ENCODE assay signal across 8 cellular contexts in the genomic region with DNA sequence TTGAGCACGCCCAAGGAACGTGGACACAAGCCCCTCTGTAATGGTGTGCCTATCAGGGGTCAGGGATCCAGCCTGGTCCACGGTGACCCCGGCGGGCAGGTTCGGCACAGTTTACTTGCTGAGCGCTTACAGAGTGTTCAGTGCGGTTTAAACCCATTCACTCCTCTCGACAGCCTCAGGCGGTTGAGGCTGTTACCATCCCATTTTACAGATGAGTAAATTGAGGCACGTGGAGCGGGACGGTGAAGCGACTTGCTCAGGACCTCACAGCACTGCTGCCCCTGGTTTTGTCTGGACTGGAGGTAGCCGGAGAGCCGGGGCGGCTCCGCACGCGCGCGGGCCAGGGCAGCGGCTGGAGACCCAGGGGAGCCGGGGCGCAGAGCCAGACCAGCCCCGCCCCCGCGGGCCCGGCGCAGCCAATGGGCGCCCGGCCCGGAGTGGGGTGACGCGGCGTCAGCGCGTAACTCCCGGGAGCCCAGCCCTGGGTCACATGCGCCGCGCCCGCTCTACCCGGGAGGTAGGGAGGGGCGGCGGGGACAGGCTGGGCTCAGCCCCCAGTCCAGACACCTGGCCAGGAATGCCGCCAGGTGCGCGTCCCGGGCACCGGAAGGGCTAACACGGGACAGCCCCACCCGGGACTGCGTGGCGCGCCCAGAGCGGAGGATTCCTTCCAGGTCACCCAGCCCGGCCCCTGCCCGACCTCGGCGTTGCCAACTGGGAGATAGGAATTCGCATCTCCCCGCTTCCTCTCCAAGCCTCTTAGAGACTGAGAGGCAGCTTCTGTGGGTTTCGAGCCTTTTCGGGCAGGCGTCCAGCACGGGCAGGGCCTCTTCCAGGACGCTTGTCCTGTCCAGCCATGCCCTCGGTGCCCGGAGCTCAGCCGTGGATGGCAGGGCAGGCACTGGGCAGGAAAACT.
DNase-seq lines count a peak whose midpoint lies in the region; ATAC-seq and TF ChIP-seq lines count a peak whose summit lies in the region.

No MANE protein-coding gene starts in this region.

- no peaks in the 10 kb centered on the region for H3K27me3 Mint-ChIP-seq in nephron progenitor cell (ENCODE audit: low read depth, poor library complexity)
- H3K27me3 Mint-ChIP-seq in stimulated activated naive CD8-positive, alpha-beta T cell treated with anti-CD3 and anti-CD28 coated beads, Interleukin-15, amount 100 ng/mL, for 72 hours = no peaks in the 10 kb centered on the region

- H3K36me3 Mint-ChIP-seq in nephron progenitor cell (ENCODE audit: low read depth) = no peaks in the 10 kb centered on the region

- peak; percentile 90 for DNase-seq in D341Med (ENCODE audit: low spot score)
- peak; percentile 94 for DNase-seq in RWPE1 (ENCODE audit: low spot score)
- DNase-seq in activated gamma-delta T cell treated with Interleukin-2 at 50 U/mL for 16 hours = peak; percentile 65
- DNase-seq in fibroblast of the conjunctiva (ENCODE audit: low read depth) = peak; percentile 80
- peak; percentile 83 for DNase-seq in nephron progenitor cell
- DNase-seq in stimulated activated naive CD8-positive, alpha-beta T cell treated with anti-CD3 and anti-CD28 coated beads, Interleukin-15, amount 100 ng/mL, for 72 hours = peak; percentile 74 to 80

- H3K27ac Mint-ChIP-seq in nephron progenitor cell = peak overlapping the region; percentile 81
- H3K27ac Mint-ChIP-seq in stimulated activated naive CD8-positive, alpha-beta T cell treated with anti-CD3 and anti-CD28 coated beads, Interleukin-15, amount 100 ng/mL, for 72 hours = peak overlapping the region; percentile 80 to 95

- H3K4me3 Mint-ChIP-seq in nephron progenitor cell = peak overlapping the region; percentile 62
- H3K4me3 Mint-ChIP-seq in stimulated activated naive CD8-positive, alpha-beta T cell treated with anti-CD3 and anti-CD28 coated beads, Interleukin-15, amount 100 ng/mL, for 72 hours = peak overlapping the region; percentile 79 to 89

- TF ChIP-seq RAD21 in Ishikawa (IDR thresholded peaks at IDR 0.05; ENCODE audit: low read depth) = peak; percentile 18; the same call in 1 of the 2 replicates

- TF ChIP-seq CTCF in RWPE1 (conservative IDR thresholded peaks at IDR 0.05; ENCODE audit: low read depth) (no peak), nephron progenitor cell (IDR thresholded peaks at IDR 0.05) (no peak)

- POLR2A ChIA-PET in RWPE1 (lab: Yijun Ruan, JAX; ENCODE audit: low non-redundant PET) = interaction anchor here (1.0 to 1.7 kb wide), 3 partner anchors 20 to 158 kb away, joined by 3 to 5 read pairs (median 4); no protein-coding TSS in a partner anchor

- H3K9me3 Mint-ChIP-seq in nephron progenitor cell = no peaks in the 10 kb centered on the region
- no peaks in the 10 kb centered on the region for H3K9me3 Mint-ChIP-seq in stimulated activated naive CD8-positive, alpha-beta T cell treated with anti-CD3 and anti-CD28 coated beads, Interleukin-15, amount 100 ng/mL, for 72 hours

- TF ChIP-seq EP300 in Ishikawa (IDR thresholded peaks at IDR 0.05; ENCODE audit: borderline replicate concordance) = peak; percentile 84

- ATAC-seq in GM21526 (IDR thresholded peaks at IDR 0.05; ENCODE audit: low FRiP score, unreplicated experiment) = peak; percentile 46
- ATAC-seq in stimulated activated naive CD8-positive, alpha-beta T cell treated with anti-CD3 and anti-CD28 coated beads, Interleukin-15, amount 100 ng/mL, for 72 hours = peak; percentile 69

- H3K4me1 Mint-ChIP-seq in nephron progenitor cell = peaks cover 50% of the 10 kb centered on the region
- peaks cover 61% of the 10 kb centered on the region for H3K4me1 Mint-ChIP-seq in stimulated activated naive CD8-positive, alpha-beta T cell treated with anti-CD3 and anti-CD28 coated beads, Interleukin-15, amount 100 ng/mL, for 72 hours

- peak overlapping the region; percentile 100 for H3K27ac ChIP-seq in RWPE1

- CTCF ChIA-PET in RWPE1 (lab: Yijun Ruan, JAX) = interaction anchor here (0.6 kb wide), 1 partner anchor 14 kb away, joined by 8 read pairs; no protein-coding TSS in a partner anchor

TF ChIP-seq in Ishikawa, 13 proteins besides CTCF, POLR2A, EP300 and RAD21:
- TF ChIP-seq TCF12 (IDR thresholded peaks at IDR 0.05; ENCODE audit: low read depth) (peak; percentile 97), YY1 (IDR thresholded peaks at IDR 0.05; ENCODE audit: low read depth) (0 out of 2 replicates have a peak, but pooled peaks have one; percentile 23), TAF1 (IDR thresholded peaks at IDR 0.05; ENCODE audit: low read depth) (peak; percentile 61), CEBPB (IDR thresholded peaks at IDR 0.05) (no peak), TEAD4 (IDR thresholded peaks at IDR 0.05) (peak; percentile 89), NFIC (IDR thresholded peaks at IDR 0.05) (peak; percentile 82), ZBTB7A (IDR thresholded peaks at IDR 0.05; ENCODE audit: low read depth) (peak; percentile 58; the same call in 1 of the 2 replicates), FOXM1 (IDR thresholded peaks at IDR 0.05; ENCODE audit: borderline replicate concordance, low read depth) (peak; percentile 56; the same call in 1 of the 2 replicates), EGR1 (IDR thresholded peaks at IDR 0.05) (no peak), CREB1 (IDR thresholded peaks at IDR 0.05; ENCODE audit: low read depth) (peak; percentile 57)
- TF ChIP-seq, protein P1, sequence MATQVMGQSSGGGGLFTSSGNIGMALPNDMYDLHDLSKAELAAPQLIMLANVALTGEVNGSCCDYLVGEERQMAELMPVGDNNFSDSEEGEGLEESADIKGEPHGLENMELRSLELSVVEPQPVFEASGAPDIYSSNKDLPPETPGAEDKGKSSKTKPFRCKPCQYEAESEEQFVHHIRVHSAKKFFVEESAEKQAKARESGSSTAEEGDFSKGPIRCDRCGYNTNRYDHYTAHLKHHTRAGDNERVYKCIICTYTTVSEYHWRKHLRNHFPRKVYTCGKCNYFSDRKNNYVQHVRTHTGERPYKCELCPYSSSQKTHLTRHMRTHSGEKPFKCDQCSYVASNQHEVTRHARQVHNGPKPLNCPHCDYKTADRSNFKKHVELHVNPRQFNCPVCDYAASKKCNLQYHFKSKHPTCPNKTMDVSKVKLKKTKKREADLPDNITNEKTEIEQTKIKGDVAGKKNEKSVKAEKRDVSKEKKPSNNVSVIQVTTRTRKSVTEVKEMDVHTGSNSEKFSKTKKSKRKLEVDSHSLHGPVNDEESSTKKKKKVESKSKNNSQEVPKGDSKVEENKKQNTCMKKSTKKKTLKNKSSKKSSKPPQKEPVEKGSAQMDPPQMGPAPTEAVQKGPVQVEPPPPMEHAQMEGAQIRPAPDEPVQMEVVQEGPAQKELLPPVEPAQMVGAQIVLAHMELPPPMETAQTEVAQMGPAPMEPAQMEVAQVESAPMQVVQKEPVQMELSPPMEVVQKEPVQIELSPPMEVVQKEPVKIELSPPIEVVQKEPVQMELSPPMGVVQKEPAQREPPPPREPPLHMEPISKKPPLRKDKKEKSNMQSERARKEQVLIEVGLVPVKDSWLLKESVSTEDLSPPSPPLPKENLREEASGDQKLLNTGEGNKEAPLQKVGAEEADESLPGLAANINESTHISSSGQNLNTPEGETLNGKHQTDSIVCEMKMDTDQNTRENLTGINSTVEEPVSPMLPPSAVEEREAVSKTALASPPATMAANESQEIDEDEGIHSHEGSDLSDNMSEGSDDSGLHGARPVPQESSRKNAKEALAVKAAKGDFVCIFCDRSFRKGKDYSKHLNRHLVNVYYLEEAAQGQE (IDR thresholded peaks at IDR 0.05; ENCODE audit: low read depth) = no peak
- TF ChIP-seq, protein P2, sequence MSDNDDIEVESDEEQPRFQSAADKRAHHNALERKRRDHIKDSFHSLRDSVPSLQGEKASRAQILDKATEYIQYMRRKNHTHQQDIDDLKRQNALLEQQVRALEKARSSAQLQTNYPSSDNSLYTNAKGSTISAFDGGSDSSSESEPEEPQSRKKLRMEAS (IDR thresholded peaks at IDR 0.05) = peak; percentile 85
- TF ChIP-seq, protein P3, sequence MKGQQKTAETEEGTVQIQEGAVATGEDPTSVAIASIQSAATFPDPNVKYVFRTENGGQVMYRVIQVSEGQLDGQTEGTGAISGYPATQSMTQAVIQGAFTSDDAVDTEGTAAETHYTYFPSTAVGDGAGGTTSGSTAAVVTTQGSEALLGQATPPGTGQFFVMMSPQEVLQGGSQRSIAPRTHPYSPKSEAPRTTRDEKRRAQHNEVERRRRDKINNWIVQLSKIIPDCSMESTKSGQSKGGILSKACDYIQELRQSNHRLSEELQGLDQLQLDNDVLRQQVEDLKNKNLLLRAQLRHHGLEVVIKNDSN (IDR thresholded peaks at IDR 0.05) = peak; percentile 87

Comparison
In these comparisons a context has a peak if more than half of its experiments do, and no peak if none do; other contexts are left out.
1. Peak in every context shown above with its lines: DNase-seq, ATAC-seq and H3K27ac ChIP-seq.